Comparison of ENCODE assay signal across 13 cellular contexts in the genomic region with DNA sequence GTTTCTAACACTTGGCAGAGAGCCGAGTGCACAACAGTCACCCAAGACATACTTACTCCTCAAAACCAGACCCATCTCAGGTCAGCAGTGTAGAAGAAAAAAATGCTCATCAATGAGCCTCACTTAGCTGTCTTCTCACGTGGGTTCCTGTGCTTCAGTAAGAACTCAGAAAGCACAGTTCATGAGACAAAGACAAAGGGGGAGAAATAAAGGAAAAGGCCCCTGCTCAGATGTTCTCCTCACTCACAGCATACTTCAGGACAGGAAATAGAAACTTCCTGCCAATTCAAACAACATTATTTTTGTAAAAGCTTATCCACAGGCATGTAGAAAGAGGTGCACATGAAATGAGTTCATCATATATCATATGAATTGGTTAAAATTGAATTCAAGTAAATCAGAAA.
DNase-seq lines count a peak whose midpoint lies in the region; ATAC-seq and TF ChIP-seq lines count a peak whose summit lies in the region.
"Had no signal": no experiment of that assay in that cellular context is flagged by ENCODE, and none has a peak within 500 bp of the region (broad histone marks: within the 10 kb centered on the region; RNA-seq: fewer than 3 reads in every experiment).

No MANE protein-coding gene starts in this region.

- H3K27me3 Mint-ChIP-seq in activated naive CD8-positive, alpha-beta T cell treated with anti-CD3 and anti-CD28 coated beads, Interleukin-2, amount 50 U/mL, for 24 hours = no peaks in the 10 kb centered on the region
- no peaks in the 10 kb centered on the region for H3K27me3 Mint-ChIP-seq in nephron (ENCODE audit: low read depth)

- peaks cover 2% of the 10 kb centered on the region for H3K36me3 Mint-ChIP-seq in activated naive CD8-positive, alpha-beta T cell treated with anti-CD3 and anti-CD28 coated beads, Interleukin-2, amount 50 U/mL, for 24 hours (ENCODE audit: low read depth)
- peaks cover 4% of the 10 kb centered on the region for H3K36me3 Mint-ChIP-seq in nephron (ENCODE audit: low read depth)

- TF ChIP-seq CTCF in nephron (IDR thresholded peaks at IDR 0.05; ENCODE audit: unreplicated experiment in 3 of 3) = no peak

- peaks cover 20% of the 10 kb centered on the region for H3K4me1 Mint-ChIP-seq in activated naive CD8-positive, alpha-beta T cell treated with anti-CD3 and anti-CD28 coated beads, Interleukin-2, amount 50 U/mL, for 24 hours
- peaks cover 32% of the 10 kb centered on the region for H3K4me1 Mint-ChIP-seq in nephron

- DNase-seq in COLO829 (ENCODE audit: low spot score) (peak; percentile 36), retina (no peak), EL (no peak)
- peak; percentile 24 for DNase-seq in Jurkat, Clone E6-1 (ENCODE audit: low read depth, low spot score)
- DNase-seq in activated naive CD8-positive, alpha-beta T cell treated with anti-CD3 and anti-CD28 coated beads, Interleukin-2, amount 50 U/mL, for 24 hours = no peak
- no peak for DNase-seq in stimulated activated CD8-positive, alpha-beta memory T cell treated with anti-CD3 and anti-CD28 coated beads, Interleukin-4, amount 100 ng/mL, for 48 hours
- DNase-seq: activated gamma-delta T cell, NCI-H748 treated with DMSO at 0.1 percent for 48 hours, trophoblast cell had no signal

- ATAC-seq in activated naive CD8-positive, alpha-beta T cell treated with anti-CD3 and anti-CD28 coated beads, Interleukin-2, amount 50 U/mL, for 24 hours = peak; percentile 20
- no peak for ATAC-seq in GM18520 (IDR thresholded peaks at IDR 0.05; ENCODE audit: unreplicated experiment)
- ATAC-seq: gastroesophageal sphincter had no signal

- no peak overlapping the region for H3K4me3 ChIP-seq in Jurkat, Clone E6-1 (ENCODE audit: low read length)
- H3K4me3 ChIP-seq: gastroesophageal sphincter had no signal

- no peak overlapping the region for H3K4me3 Mint-ChIP-seq in activated naive CD8-positive, alpha-beta T cell treated with anti-CD3 and anti-CD28 coated beads, Interleukin-2, amount 50 U/mL, for 24 hours
- H3K4me3 Mint-ChIP-seq in nephron = no peak overlapping the region

- H3K27ac Mint-ChIP-seq in activated naive CD8-positive, alpha-beta T cell treated with anti-CD3 and anti-CD28 coated beads, Interleukin-2, amount 50 U/mL, for 24 hours = no peak overlapping the region
- peak overlapping the region; percentile 93 to 95 (median 93) for H3K27ac Mint-ChIP-seq in nephron
- H3K27ac Mint-ChIP-seq: progenitor cell of endocrine pancreas had no signal

- peaks cover 3% of the 10 kb centered on the region for H3K9me3 Mint-ChIP-seq in activated naive CD8-positive, alpha-beta T cell treated with anti-CD3 and anti-CD28 coated beads, Interleukin-2, amount 50 U/mL, for 24 hours
- H3K9me3 Mint-ChIP-seq in nephron = peaks cover 11% of the 10 kb centered on the region

Comparison
In these comparisons a context has a peak if more than half of its experiments do, and no peak if none do; other contexts are left out.
1. DNase-seq: peak in COLO829 (single experiment) and Jurkat, Clone E6-1 (single experiment); none in activated naive CD8-positive, alpha-beta T cell treated with anti-CD3 and anti-CD28 coated beads, Interleukin-2, amount 50 U/mL, for 24 hours (single experiment), stimulated activated CD8-positive, alpha-beta memory T cell treated with anti-CD3 and anti-CD28 coated beads, Interleukin-4, amount 100 ng/mL, for 48 hours (single experiment), retina (single experiment) and EL (single experiment).